9 cellular contexts compared by ENCODE assay signal in the genomic region with DNA sequence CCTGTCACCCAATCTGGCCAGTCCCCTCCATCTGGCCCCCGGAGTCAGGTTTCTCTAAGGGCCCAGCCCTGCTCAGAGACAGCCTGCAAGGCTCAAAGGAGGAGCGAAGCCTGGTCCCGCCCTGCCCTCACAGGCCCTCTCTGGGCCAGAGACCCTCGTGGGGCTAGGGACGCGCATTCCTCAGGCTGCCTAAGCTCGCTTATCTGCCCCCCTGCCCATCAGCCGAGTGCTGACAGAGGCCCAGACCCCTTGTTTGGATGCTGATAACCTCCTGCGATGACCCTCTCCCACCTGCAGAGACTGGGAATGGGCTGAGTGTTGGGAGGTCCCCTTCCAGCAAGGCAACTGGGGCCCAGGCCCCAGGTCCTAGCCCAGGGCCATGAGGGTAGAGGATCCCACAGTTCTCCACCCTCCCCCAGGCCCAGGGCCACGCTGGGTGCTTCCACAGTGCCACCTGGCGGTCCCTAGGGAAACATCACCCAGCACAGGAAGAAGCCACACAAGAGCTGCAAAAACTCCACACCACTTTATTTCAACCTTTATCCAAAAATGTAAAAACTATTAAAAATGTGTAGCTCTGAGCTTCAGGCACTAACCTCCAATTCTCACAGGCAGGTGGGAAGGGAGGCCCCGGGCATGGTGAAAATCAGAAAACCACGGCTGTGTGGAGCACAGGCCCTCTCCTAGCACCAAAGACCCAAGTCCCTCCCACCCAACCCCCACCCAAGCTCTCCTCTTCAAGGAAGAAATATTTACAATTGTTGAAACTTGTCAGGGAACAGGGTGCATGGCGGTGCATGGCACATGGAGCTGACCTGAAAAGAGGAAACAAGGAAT. TPM values are rescaled to one million over a fixed set of nuclear protein-coding genes. Genes with fewer than 3 reads are reported as not detected.
DNase-seq lines count a peak whose midpoint lies in the region; ATAC-seq and TF ChIP-seq lines count a peak whose summit lies in the region.
"Had no signal": no experiment of that assay in that cellular context is flagged by ENCODE, and none has a peak within 500 bp of the region (broad histone marks: within the 10 kb centered on the region; RNA-seq: fewer than 3 reads in every experiment).

No MANE protein-coding gene starts in this region.

- H3K4me1 ChIP-seq in spleen, result peaks cover 14 to 89% (median 73%) of the 10 kb centered on the region in 6 donors

- H3K9me3 ChIP-seq in T-helper 17 cell (ENCODE audit: control insufficient read depth, low read length, poor library complexity, severe bottlenecking) (no peaks in the 10 kb centered on the region), spleen (no peaks in the 10 kb centered on the region)

- peaks cover 54% of the 10 kb centered on the region for H3K4me1 Mint-ChIP-seq in T-helper 17 cell

- H3K27ac Mint-ChIP-seq in T-helper 17 cell, result no peak overlapping the region

- peaks cover 29% of the 10 kb centered on the region for H3K27me3 Mint-ChIP-seq in T-helper 17 cell

- WGBS in spleen, 5 donors, result 57 to 66% (median 64%) methylated on average over 14 of the region's 14 CpGs

- intact Hi-C loops in spleen (cut with DNase I; ENCODE audit: low total_unique reads), result loop anchor here (5.0 to 10.0 kb wide), 2 partner anchors 176 to 569 kb away; no protein-coding TSS in a partner anchor

- H3K4me3 ChIP-seq in spleen, result no peak overlapping the region

- peaks cover 0 to 42% (median 36%) of the 10 kb centered on the region in 7 donors for H3K27me3 ChIP-seq in spleen (replicated peaks in 1 of 7)

- peak; percentile 65 for ATAC-seq in T-helper 17 cell
- ATAC-seq in HG03432 (IDR thresholded peaks at IDR 0.05; ENCODE audit: unreplicated experiment), result no peak

- no peak for TF ChIP-seq POLR2A in spleen (IDR thresholded peaks at IDR 0.05)

- H3K27ac ChIP-seq in spleen, result no peak overlapping the region

- DNase-seq in NCI-H1436 (lab: John Stamatoyannopoulos, UW), result peak; percentile 57
- no peak for DNase-seq in NCI-H1436 treated with DMSO at 0.1 percent for 48 hours (lab: John Stamatoyannopoulos, UW)
- DNase-seq in M059J (ENCODE audit: low read depth), result peak; percentile 61
- DNase-seq in T-helper 17 cell, result peak; percentile 54 to 70 (median 60)
- DNase-seq in amygdala (lab: John Stamatoyannopoulos, UW), result peak in 42 of 56 donors; percentile 8 to 73 (median 30)
- DNase-seq in hippocampal formation (lab: John Stamatoyannopoulos, UW), result peak; percentile 40 to 42
- DNase-seq in spleen, result peak; percentile 90

- peak overlapping the region; percentile 72 for H3K4me3 Mint-ChIP-seq in T-helper 17 cell

- peaks cover 0 to 24% (median 12%) of the 10 kb centered on the region in 6 donors for H3K36me3 ChIP-seq in spleen

- H3K36me3 Mint-ChIP-seq in T-helper 17 cell (ENCODE audit: low read depth), result peaks cover 5% of the 10 kb centered on the region

- TF ChIP-seq CTCF in spleen (IDR thresholded peaks at IDR 0.05 in 8 of 11, conservative IDR thresholded peaks at IDR 0.05 in 3 of 11), result peak; percentile 66 to 96 (median 91)

RNA-seq across cellular contexts. Expression of a gene that starts 2.2 kb away (rescaled TPM):
- total RNA-seq in M059J (2014; rRNA removed; shearing (Covaris generic)), result 35.2 and 53.3 TPM in 2 replicates
- total RNA-seq in T-helper 17 cell (10 to 100 TPM; 13.1 to 13.8 TPM), spleen (10 to 100 TPM; 16.8 to 46.9 (median 24.6) TPM)
- 10 to 100 TPM; 33.5 to 54.6 (median 44.2) TPM for polyA plus RNA-seq in spleen

RNA-seq across cellular contexts. Expression of a gene that starts 5.1 kb away (rescaled TPM):
- not detected in 2 replicates for total RNA-seq in M059J (2014; rRNA removed; shearing (Covaris generic))
- total RNA-seq in T-helper 17 cell (not detected), spleen (not detected)
- polyA plus RNA-seq in spleen, result under 1 TPM in 2 of 3 donors, not detected in 1; 0.11 TPM
- total RNA-seq: subcutaneous adipose tissue had no signal

RNA-seq across cellular contexts. Expression of a gene that starts 37.2 kb away (rescaled TPM):
- 48.4 and 66.4 TPM in 2 replicates for total RNA-seq in M059J (2014; rRNA removed; shearing (Covaris generic))
- total RNA-seq in T-helper 17 cell (100 to 1,000 TPM; 411 to 421 TPM), spleen (100 to 1,000 TPM; 143 to 234 (median 172) TPM)
- polyA plus RNA-seq in spleen, result 10 to 100 TPM; 65.7 to 87.0 (median 68.3) TPM
